Comparison of ENCODE assay signal across 15 cellular contexts in genomic region chr7:47690902-47691558, GRCh38.
DNase-seq lines count a peak whose midpoint lies in the region; ATAC-seq, FAIRE-seq and TF ChIP-seq lines count a peak whose summit lies in the region.
"Had no signal": no experiment of that assay in that cellular context is flagged by ENCODE, and none has a peak within 500 bp of the region (broad histone marks: within the 10 kb centered on the region; RNA-seq: fewer than 3 reads in every experiment).

No MANE protein-coding gene starts in this region.

- FAIRE-seq in GM12891 (lab: Jason Lieb, UNC), result no peak
- FAIRE-seq: small intestine had no signal

- H3K27ac Mint-ChIP-seq in chondrocyte (ENCODE audit: unreplicated experiment), result peak overlapping the region; percentile 97
- H3K27ac Mint-ChIP-seq: WTC11 had no signal

- H3K27ac ChIP-seq in substantia nigra (ENCODE audit: low read depth, low read length, poor library complexity, severe bottlenecking), result no peak overlapping the region

- no peak overlapping the region for H3K4me3 Mint-ChIP-seq in chondrocyte (ENCODE audit: unreplicated experiment)
- H3K4me3 Mint-ChIP-seq: WTC11 had no signal

- H3K36me3 Mint-ChIP-seq in chondrocyte (ENCODE audit: low read depth), result peaks cover 1% of the 10 kb centered on the region
- H3K36me3 Mint-ChIP-seq: WTC11 had no signal

- DNase-seq in A172 (ENCODE audit: low spot score) (peak; percentile 49), HT1080 (ENCODE audit: low read depth) (peak; percentile 24), chondrocyte (ENCODE audit: low spot score) (no peak), myocyte (ENCODE audit: low read depth) (peak; percentile 57), substantia nigra (lab: John Stamatoyannopoulos, UW) (no peak), GM12891 (ENCODE audit: insufficient read length, low spot score) (no peak), COLO668 (lab: John Stamatoyannopoulos, UW; ENCODE audit: unreplicated experiment) (no peak)
- DNase-seq: activated T-cell treated with anti-CD3 and anti-CD28 coated beads, Interleukin-2, amount 50 U/mL, for 48 hours; GF-D8; heart right ventricle; NCI-H510A; SHP77 treated with DMSO at 0.1 percent for 48 hours; small intestine had no signal

- H3K27me3 Mint-ChIP-seq in chondrocyte (ENCODE audit: low read depth), result no peaks in the 10 kb centered on the region

- no peak for TF ChIP-seq POLR2A in GM12891 (IDR thresholded peaks at IDR 0.05; ENCODE audit: low read depth, low read length)

- TF ChIP-seq CTCF in chondrocyte (IDR thresholded peaks at IDR 0.05), result no peak

- no peaks in the 10 kb centered on the region for H3K9me3 Mint-ChIP-seq in chondrocyte (ENCODE audit: low read depth)
- H3K9me3 Mint-ChIP-seq: WTC11 had no signal

- H3K4me1 Mint-ChIP-seq in chondrocyte (ENCODE audit: low read depth), result peaks cover 48% of the 10 kb centered on the region
- H3K4me1 Mint-ChIP-seq: WTC11 had no signal

- ATAC-seq in GM21526 (IDR thresholded peaks at IDR 0.05; ENCODE audit: low FRiP score, unreplicated experiment), result no peak
- ATAC-seq: WTC11 had no signal

TF ChIP-seq in GM12891, 5 proteins besides CTCF, POLR2A, EP300 and RAD21:
- TF ChIP-seq POU2F2 (IDR thresholded peaks at IDR 0.05; ENCODE audit: low read depth, low read length) (no peak), POLR2AphosphoS5 (IDR thresholded peaks at IDR 0.05; ENCODE audit: low read depth, low read length) (no peak), SPI1 (IDR thresholded peaks at IDR 0.05; ENCODE audit: low read depth, low read length) (no peak), PAX5 (IDR thresholded peaks at IDR 0.05; ENCODE audit: insufficient read depth, low read length, severe bottlenecking) (no peak), TAF1 (IDR thresholded peaks at IDR 0.05; ENCODE audit: low read depth, low read length) (no peak)

Comparison
In these comparisons a context has a peak if more than half of its experiments do, and no peak if none do; other contexts are left out.
1. DNase-seq: peak in A172 (single experiment), HT1080 (single experiment) and myocyte (single experiment); none in chondrocyte (single experiment), substantia nigra (0 of 49), GM12891 (single experiment) and COLO668 (single experiment).